Comparison of ENCODE assay signal across 22 cellular contexts in the genomic region with DNA sequence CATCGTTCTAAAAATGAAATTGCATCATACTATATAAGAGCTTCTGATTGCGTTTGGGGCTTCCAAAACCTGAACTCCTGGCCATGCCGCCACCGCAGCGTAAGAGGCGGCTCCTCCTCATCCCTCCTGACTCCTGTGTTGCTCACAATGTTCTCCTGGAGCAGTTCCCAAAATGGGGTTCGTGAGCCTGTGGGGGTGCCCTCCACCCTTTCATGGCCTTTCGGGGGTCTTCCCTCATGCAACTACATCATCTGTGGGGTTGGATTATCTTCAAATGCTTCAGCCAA.
"Had no signal": no experiment of that assay in that cellular context is flagged by ENCODE, and none has a peak within 500 bp of the region (broad histone marks: within the 10 kb centered on the region; RNA-seq: fewer than 3 reads in every experiment).

No MANE protein-coding gene starts in this region.

- H3K4me3 Mint-ChIP-seq: activated naive CD8-positive, alpha-beta T cell; activated T-cell treated with anti-CD3 and anti-CD28 coated beads, Interleukin-2, amount 50 U/mL, for 24 hours; mesothelial cell of epicardium; natural killer cell had no signal

- H3K27ac ChIP-seq: adrenal gland, ovary, prostate gland, right atrium auricular region, thyroid gland, upper lobe of right lung had no signal

- H3K4me1 Mint-ChIP-seq: natural killer cell had no signal

- H3K36me3 ChIP-seq: adrenal gland, ovary, prostate gland, right atrium auricular region, thyroid gland, upper lobe of right lung had no signal

- H3K27me3 ChIP-seq: adrenal gland, ovary, right atrium auricular region, thyroid gland, upper lobe of right lung had no signal

- H3K9me3 Mint-ChIP-seq: activated T-cell treated with anti-CD3 and anti-CD28 coated beads, Interleukin-2, amount 50 U/mL, for 24 hours; activated T-helper 2 cell treated with anti-CD3 and anti-CD28 coated beads, Interferon-gamma antibody, Interleukin-2, Interleukin-4, amounts not matched to agents 10 μg/mL and 5 μg/mL and 100 μg/mL, durations not matched to agents 14 hours and 24 hours and 36 hours; mesothelial cell of epicardium; natural killer cell had no signal

- H3K27ac Mint-ChIP-seq: activated naive CD8-positive, alpha-beta T cell; activated T-cell treated with anti-CD3 and anti-CD28 coated beads, Interleukin-2, amount 50 U/mL, for 24 hours; activated T-helper 2 cell treated with anti-CD3 and anti-CD28 coated beads, Interferon-gamma antibody, Interleukin-2, Interleukin-4, amounts not matched to agents 10 μg/mL and 5 μg/mL and 100 μg/mL, durations not matched to agents 14 hours and 24 hours and 36 hours; mesothelial cell of epicardium; natural killer cell had no signal

- DNase-seq: activated CD4-positive, alpha-beta T cell treated with anti-CD3 and anti-CD28 coated beads for 1 hour; activated CD4-positive, alpha-beta T cell treated with anti-CD3 and anti-CD28 coated beads, Interleukin-2, amount 50 U/mL, for 4 hours; activated CD8-positive, alpha-beta memory T cell treated with anti-CD3 and anti-CD28 coated beads for 24 hours; activated CD8-positive, alpha-beta memory T cell treated with anti-CD3 and anti-CD28 coated beads, Interleukin-2, amount 50 U/mL, for 4 hours; activated naive CD4-positive, alpha-beta T cell; activated T-cell treated with anti-CD3 and anti-CD28 coated beads, Interleukin-2, amount 50 U/mL, for 24 hours; adrenal gland; effector CD4-positive, alpha-beta T cell; left ventricle myocardium superior; mammary epithelial cell; natural killer cell; ovary; stimulated activated CD4-positive, alpha-beta T cell treated with anti-CD3 and anti-CD28 coated beads, Interleukin-4, amount 100 ng/mL, for 4 hours; stimulated activated naive CD8-positive, alpha-beta T cell treated with anti-CD3 and anti-CD28 coated beads, Interleukin-15, Interleukin-2, amounts not matched to agents 100 U/mL and 50 U/mL, for 24 hours; T-helper 9 cell; thyroid gland; upper lobe of right lung had no signal

- H3K9me3 ChIP-seq: adrenal gland, ovary, prostate gland, right atrium auricular region, thyroid gland, upper lobe of right lung had no signal

- H3K4me1 ChIP-seq: adrenal gland, prostate gland, right atrium auricular region, thyroid gland, upper lobe of right lung had no signal

- H3K4me3 ChIP-seq: adrenal gland, ovary, prostate gland, right atrium auricular region, thyroid gland, upper lobe of right lung had no signal

- H3K36me3 Mint-ChIP-seq: activated naive CD8-positive, alpha-beta T cell; mesothelial cell of epicardium; natural killer cell had no signal

- ATAC-seq: left ventricle myocardium superior; natural killer cell; stimulated activated naive CD8-positive, alpha-beta T cell treated with anti-CD3 and anti-CD28 coated beads, Interleukin-15, Interleukin-2, amounts not matched to agents 100 U/mL and 50 U/mL, for 24 hours; upper lobe of right lung had no signal
